Comparison of ENCODE assay signal across 1 cellular context in genomic region chr17:4986951-4987766, GRCh38.
A peak's percentile ranks its signal among the peaks of the same experiment; 100 is the strongest.
TF ChIP-seq lines count a peak whose summit lies in the region.

Gene CAMTA2 (minus strand): TSS chr17:4987675. CDS start chr17:4986222, 1,453 bp downstream.

TF ChIP-seq in Ishikawa, 13 proteins besides CTCF, POLR2A, EP300 and RAD21 (continued from another document):
- peak; percentile 64; the same call in 1 of the 2 replicates for TF ChIP-seq TAF1 (IDR thresholded peaks at IDR 0.05; ENCODE audit: low read depth)
- peak; percentile 39; the same call in 1 of the 2 replicates for TF ChIP-seq USF1 (IDR thresholded peaks at IDR 0.05)
- TF ChIP-seq CREB1 (IDR thresholded peaks at IDR 0.05; ENCODE audit: low read depth): peak; percentile 80
- peak; percentile 38; the same call in 1 of the 2 replicates for TF ChIP-seq TCF12 (IDR thresholded peaks at IDR 0.05; ENCODE audit: low read depth)
- TF ChIP-seq CEBPB (IDR thresholded peaks at IDR 0.05): no peak
